ENCODE assay signal across 21 cellular contexts in the genomic region with DNA sequence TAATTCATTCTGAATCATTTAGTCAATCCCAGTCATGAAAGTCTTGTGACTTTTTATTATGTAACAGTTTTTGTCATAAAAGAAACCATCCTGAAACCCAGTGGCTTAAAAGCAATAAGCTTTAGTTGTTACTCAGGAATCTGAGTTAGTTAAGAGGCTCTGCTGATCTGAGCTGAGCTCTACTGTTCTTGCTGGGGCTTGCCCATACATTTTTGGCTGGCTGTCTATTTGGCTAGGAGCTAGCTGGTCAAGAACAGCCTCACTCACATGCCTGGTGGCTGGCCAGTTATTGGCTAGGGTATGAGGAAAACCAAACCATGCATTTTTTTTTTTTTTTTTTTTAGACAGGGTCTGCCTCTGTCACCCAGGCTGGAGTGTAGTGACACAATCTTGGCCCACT. TPM values are rescaled to one million over a fixed set of nuclear protein-coding genes. Genes with fewer than 3 reads are reported as not detected.
DNase-seq lines count a peak whose midpoint lies in the region; ATAC-seq and TF ChIP-seq lines count a peak whose summit lies in the region.
"Had no signal": no experiment of that assay in that cellular context is flagged by ENCODE, and none has a peak within 500 bp of the region (broad histone marks: within the 10 kb centered on the region; RNA-seq: fewer than 3 reads in every experiment).

No MANE protein-coding gene starts in this region.

- H3K56ac ChIP-seq in IMR-90 (ENCODE audit: extremely low read depth, insufficient read depth, low read length), result no peak overlapping the region

- peaks cover under 1 to 20% of the 10 kb centered on the region in 2 experiments; a peak in 2 of 4 replicates for H3K79me1 ChIP-seq in IMR-90 (ENCODE audit: low read depth in 1 of 2, low read length in 2 of 2)

- H3K4me3 ChIP-seq in IMR-90 (ENCODE audit: insufficient read depth, low read depth, low read length), result no peak overlapping the region
- no peak overlapping the region for H3K4me3 ChIP-seq in epithelial cell of esophagus (ENCODE audit: low read length)
- no peak overlapping the region for H3K4me3 ChIP-seq in foreskin fibroblast (ENCODE audit: low read depth in 1 of 2, low read length in 2 of 2)
- H3K4me3 ChIP-seq in HAP-1, result no peak overlapping the region
- H3K4me3 ChIP-seq: SK-N-MC had no signal

- no peak overlapping the region for H2BK20ac ChIP-seq in IMR-90 (ENCODE audit: low read depth, low read length)

- H3K36me3 ChIP-seq in IMR-90 (ENCODE audit: control insufficient read depth, insufficient read depth, low read length) (peaks cover 21% of the 10 kb centered on the region), HAP-1 (replicated peaks) (no peaks in the 10 kb centered on the region)

- no peak overlapping the region for H2BK15ac ChIP-seq in IMR-90 (ENCODE audit: low read depth, low read length)

- no peaks in the 10 kb centered on the region for H3K9me3 ChIP-seq in IMR-90 (ENCODE audit: control insufficient read depth, insufficient read depth, low read length)
- no peaks in the 10 kb centered on the region for H3K9me3 ChIP-seq in HAP-1

- no peak overlapping the region for H4K91ac ChIP-seq in IMR-90 (ENCODE audit: insufficient read depth, low read depth, low read length)

- POLR2A ChIA-PET in IMR-90 (lab: Charles Lee; ENCODE audit: unreplicated experiment), result interaction anchor here (0.6 to 0.7 kb wide), 2 partner anchors 9 to 203 kb away, joined by 3 to 4 read pairs; no protein-coding TSS in a partner anchor
- POLR2A ChIA-PET in RWPE1 (lab: Yijun Ruan, JAX; ENCODE audit: low non-redundant PET), result no interaction called here

- no peaks in the 10 kb centered on the region for H3K27me3 ChIP-seq in IMR-90 (ENCODE audit: control insufficient read depth, insufficient read depth, low read length)
- peaks cover 51% of the 10 kb centered on the region for H3K27me3 ChIP-seq in HAP-1 (ENCODE audit: low read depth)

- no peak overlapping the region for H2AFZ ChIP-seq in IMR-90 (replicated peaks; ENCODE audit: low read length, poor library complexity)

- H3K9me1 ChIP-seq in IMR-90 (ENCODE audit: insufficient read depth, low read length), result peaks cover under 1% of the 10 kb centered on the region; the same call in 1 of the 2 replicates

- no peak overlapping the region for H3K23ac ChIP-seq in IMR-90 (ENCODE audit: low read depth, low read length)

- dilution Hi-C loops in IMR-90 (cut with HindIII; ENCODE audit: low sequenced_read_pairs, unreplicated experiment), result loop anchor here (25.0 kb wide), 1 partner anchor 312 kb away; no protein-coding TSS in a partner anchor

- H3K4ac ChIP-seq in IMR-90 (ENCODE audit: low read depth, low read length), result no peak overlapping the region

- in situ Hi-C loops in IMR-90 (cut with MboI; ENCODE audit: low sequenced_read_pairs), result loop anchor here (25.0 kb wide), 1 partner anchor 287 kb away; no protein-coding TSS in a partner anchor
- in situ Hi-C loops in HAP-1 (cut with MboI; ENCODE audit: low sequenced_read_pairs), result no loop called here

- TF ChIP-seq POLR2A in IMR-90 (IDR thresholded peaks at IDR 0.05; ENCODE audit: low read depth, low read length), result no peak

- intact Hi-C loops in IMR-90 (cut with micrococcal nuclease), result loop anchor here (10.0 kb wide), 1 partner anchor 135 kb away; no protein-coding TSS in a partner anchor

- H4K20me1 ChIP-seq in IMR-90 (ENCODE audit: insufficient read depth, low read length), result peaks cover 11% of the 10 kb centered on the region; the same call in 1 of the 2 replicates

- peak; percentile 50 for ATAC-seq in IMR-90 (ENCODE audit: low read depth)
- no peak for ATAC-seq in GM21717 (IDR thresholded peaks at IDR 0.05; ENCODE audit: unreplicated experiment)

- no peak overlapping the region for H2BK120ac ChIP-seq in IMR-90 (ENCODE audit: low read depth, low read length)

- H2AK5ac ChIP-seq in IMR-90 (ENCODE audit: low read depth, low read length), result no peak overlapping the region

- H3K4me1 ChIP-seq in IMR-90 (ENCODE audit: control insufficient read depth, insufficient read depth, low read length) (peaks cover 4% of the 10 kb centered on the region; the same call in 1 of the 2 replicates), HAP-1 (no peaks in the 10 kb centered on the region)

- no peak overlapping the region for H3K9ac ChIP-seq in IMR-90 (ENCODE audit: low read depth, low read length)
- H3K9ac ChIP-seq: KMS-11 had no signal

- H2BK5ac ChIP-seq in IMR-90 (ENCODE audit: low read depth, low read length, poor library complexity, severe bottlenecking), result no peak overlapping the region

- DNase-seq in IMR-90 (peak; percentile 55), RWPE1 (ENCODE audit: low spot score) (peak; percentile 61), epithelial cell of esophagus (ENCODE audit: low read depth) (peak; percentile 91), foreskin fibroblast (peak; percentile 33 to 43), HAP-1 (ENCODE audit: low spot score in 2 of 2) (no peak), NCI-H2227 treated with DMSO at 0.1 percent for 48 hours (lab: John Stamatoyannopoulos, UW) (no peak)
- DNase-seq: ACHN, AML-193, DMS153, GDM1, NCI-H1048, NCI-H1436, NCI-H1930, SHP77 had no signal

- no peak overlapping the region for H2AK9ac ChIP-seq in IMR-90 (replicated peaks; ENCODE audit: low read depth, low read length, poor library complexity)

- H3K27ac ChIP-seq in IMR-90 (ENCODE audit: insufficient read depth, low read length) (no peak overlapping the region; the same call in 1 of the 2 replicates), RWPE1 (peak overlapping the region; percentile 81)
- H3K27ac ChIP-seq: C4-2B, KMS-11, SK-N-MC had no signal

- CTCF ChIA-PET in IMR-90 (lab: Yijun Ruan, JAX), result interaction anchor here (0.6 to 1.6 kb wide), 6 partner anchors 11 to 331 kb away, joined by 3 to 8 read pairs (median 4); no protein-coding TSS in a partner anchor
- CTCF ChIA-PET in RWPE1 (lab: Yijun Ruan, JAX), result interaction anchor here (0.6 kb wide), 3 partner anchors 21 to 383 kb away, joined by 3 to 5 read pairs (median 3); no protein-coding TSS in a partner anchor

- no peak overlapping the region for H4K5ac ChIP-seq in IMR-90 (ENCODE audit: low read depth, low read length)

- H4K8ac ChIP-seq in IMR-90 (ENCODE audit: low read depth in 2 of 2, low read length in 2 of 2), result no peak overlapping the region

- BruUV-seq in IMR-90 (replicated peaks; lab: Mats Ljungman, UMichigan), result no TSS peak

- TF ChIP-seq CTCF in IMR-90 (conservative IDR thresholded peaks at IDR 0.05; ENCODE audit: low read depth, low read length) (no peak), RWPE1 (conservative IDR thresholded peaks at IDR 0.05; ENCODE audit: low read depth) (no peak), epithelial cell of esophagus (IDR thresholded peaks at IDR 0.05; ENCODE audit: insufficient read depth, low read depth, low read length, missing control alignments) (no peak), foreskin fibroblast (IDR thresholded peaks at IDR 0.05; ENCODE audit: low read depth, low read length) (no peak)

- no peak overlapping the region for H3K14ac ChIP-seq in IMR-90 (replicated peaks; ENCODE audit: low read depth, low read length)

- no peak overlapping the region for H3K18ac ChIP-seq in IMR-90 (ENCODE audit: low read depth, low read length)

- no peak for TF ChIP-seq RAD21 in IMR-90 (IDR thresholded peaks at IDR 0.05; ENCODE audit: low read length)

- no peak overlapping the region for H3K4me2 ChIP-seq in IMR-90 (ENCODE audit: low read depth, low read length)
- H3K4me2 ChIP-seq: KMS-11 had no signal

TF ChIP-seq in IMR-90, 13 proteins besides CTCF, POLR2A, EP300 and RAD21:
- TF ChIP-seq SMC3 (IDR thresholded peaks at IDR 0.05; ENCODE audit: low read depth, low read length) (no peak), CEBPB (IDR thresholded peaks at IDR 0.05; ENCODE audit: low read depth, low read length) (no peak), BHLHE40 (IDR thresholded peaks at IDR 0.05; ENCODE audit: low read depth, low read length) (no peak), FOS (IDR thresholded peaks at IDR 0.05; ENCODE audit: low read depth, low read length) (no peak), CHD1 (IDR thresholded peaks at IDR 0.05; ENCODE audit: low read depth, low read length) (no peak), MXI1 (IDR thresholded peaks at IDR 0.05; ENCODE audit: borderline replicate concordance, low read depth, low read length) (no peak), RCOR1 (IDR thresholded peaks at IDR 0.05; ENCODE audit: insufficient replicate concordance, low read length) (no peak)
- TF ChIP-seq, protein P1, sequence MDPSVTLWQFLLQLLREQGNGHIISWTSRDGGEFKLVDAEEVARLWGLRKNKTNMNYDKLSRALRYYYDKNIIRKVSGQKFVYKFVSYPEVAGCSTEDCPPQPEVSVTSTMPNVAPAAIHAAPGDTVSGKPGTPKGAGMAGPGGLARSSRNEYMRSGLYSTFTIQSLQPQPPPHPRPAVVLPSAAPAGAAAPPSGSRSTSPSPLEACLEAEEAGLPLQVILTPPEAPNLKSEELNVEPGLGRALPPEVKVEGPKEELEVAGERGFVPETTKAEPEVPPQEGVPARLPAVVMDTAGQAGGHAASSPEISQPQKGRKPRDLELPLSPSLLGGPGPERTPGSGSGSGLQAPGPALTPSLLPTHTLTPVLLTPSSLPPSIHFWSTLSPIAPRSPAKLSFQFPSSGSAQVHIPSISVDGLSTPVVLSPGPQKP (IDR thresholded peaks at IDR 0.05; ENCODE audit: borderline replicate concordance, low read depth, low read length), result no peak

RNA-seq across cellular contexts. Expression of a gene that starts 10.6 kb away (rescaled TPM):
- 6.6 and 8.1 TPM in 2 replicates for total RNA-seq in IMR-90 (2012; rRNA removed)
- 10.0 and 12.4 TPM in 2 replicates for polyA plus RNA-seq in IMR-90 (2012; rRNA removed)
- 9.6 and 12.2 TPM in 2 replicates for polyA plus RNA-seq in IMR-90 (2012; cell fraction: cytosol; rRNA removed)
- polyA plus RNA-seq in IMR-90 (2012; cell fraction: nucleus; rRNA removed; ENCODE audit: low replicate concordance), result 10.7 and 12.0 TPM in 2 replicates
- total RNA-seq: Daoy, H4, OCI-LY7 had no signal

RNA-seq across cellular contexts. Expression of a gene that starts 53.5 kb away (rescaled TPM):
- 25.6 and 38.3 TPM in 2 replicates for total RNA-seq in IMR-90 (2012; rRNA removed)
- 32.5 and 34.0 TPM in 2 replicates for polyA plus RNA-seq in IMR-90 (2012; rRNA removed)
- polyA plus RNA-seq in IMR-90 (2012; cell fraction: cytosol; rRNA removed), result 6.6 and 14.8 TPM in 2 replicates
- 7.1 and 25.3 TPM in 2 replicates for polyA plus RNA-seq in IMR-90 (2012; cell fraction: nucleus; rRNA removed; ENCODE audit: low replicate concordance)

Comparison
In these comparisons a context has a peak if more than half of its experiments do, and no peak if none do; other contexts are left out.
1. DNase-seq: peak in IMR-90 (single experiment), RWPE1 (single experiment), epithelial cell of esophagus (single experiment) and foreskin fibroblast (2 of 2); none in HAP-1 (0 of 2) and NCI-H2227 treated with DMSO at 0.1 percent for 48 hours (single experiment).